ENCODE assay signal across 8 cellular contexts in the genomic region with DNA sequence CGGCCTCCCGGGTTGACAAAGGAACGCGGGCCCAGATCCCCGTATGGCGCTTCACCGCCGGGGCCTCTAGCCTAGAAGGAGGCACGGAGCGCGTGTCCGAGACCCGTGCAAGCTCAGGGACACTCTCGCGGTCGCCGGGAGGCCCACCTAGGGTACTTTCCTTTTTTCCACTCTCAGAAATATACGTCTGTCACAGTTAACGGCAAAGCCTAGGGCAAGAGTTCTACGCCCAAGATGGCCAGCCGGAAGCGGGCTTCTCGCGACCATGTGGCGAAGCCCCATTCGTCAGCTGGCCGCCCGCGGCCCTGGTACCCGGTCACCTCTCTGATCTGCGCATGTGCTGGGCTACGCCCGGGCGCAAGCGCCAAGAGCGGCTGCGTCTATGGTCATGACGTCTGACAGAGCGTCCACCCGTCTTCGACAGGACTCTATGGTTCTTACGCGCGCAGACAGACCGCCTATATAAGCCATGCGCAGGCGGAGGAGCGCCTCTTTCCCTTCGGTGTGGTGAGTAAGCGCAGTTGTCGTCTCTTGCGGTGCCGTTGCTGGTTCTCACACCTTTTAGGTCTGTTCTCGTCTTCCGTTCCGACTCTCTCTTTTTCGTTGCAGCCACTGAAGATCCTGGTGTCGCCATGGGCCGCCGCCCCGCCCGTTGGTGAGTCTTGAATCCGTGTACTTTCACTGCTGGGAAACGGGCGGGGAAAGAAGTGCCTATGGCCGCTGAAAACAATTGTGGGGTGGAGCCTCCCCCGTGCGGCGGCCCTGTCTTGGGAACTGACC. TPM values are rescaled to one million over a fixed set of nuclear protein-coding genes. Genes with fewer than 3 reads are reported as not detected.
A peak's percentile ranks its signal among the peaks of the same experiment; 100 is the strongest.
DNase-seq lines count a peak whose midpoint lies in the region; ATAC-seq and TF ChIP-seq lines count a peak whose summit lies in the region.

A gene (plus strand): TSS at position 490 of the 780 bp plus-strand sequence. CDS start 143 bp downstream, at position 633.

- H3K27me3 Mint-ChIP-seq in activated T-helper 2 cell treated with anti-CD3 and anti-CD28 coated beads, Interferon-gamma antibody, Interleukin-2, Interleukin-4, amounts not matched to agents 10 μg/mL and 5 μg/mL and 100 μg/mL, durations not matched to agents 14 hours and 24 hours and 36 hours (ENCODE audit: low read depth), result no peaks in the 10 kb centered on the region
- H3K27me3 Mint-ChIP-seq in naive thymus-derived CD4-positive, alpha-beta T cell, result peaks cover 0 to 5% (median 0%) of the 10 kb centered on the region in 5 donors
- H3K27me3 Mint-ChIP-seq in stimulated activated memory B cell treated with anti-CD40 and anti-IgM and Interleukin-4, amounts not matched to agents 10 μg/mL and 1 μg/mL and 100 μg/mL, for 72 hours, result no peaks in the 10 kb centered on the region

- H3K4me1 Mint-ChIP-seq in activated T-helper 2 cell treated with anti-CD3 and anti-CD28 coated beads, Interferon-gamma antibody, Interleukin-2, Interleukin-4, amounts not matched to agents 10 μg/mL and 5 μg/mL and 100 μg/mL, durations not matched to agents 14 hours and 24 hours and 36 hours (ENCODE audit: low read depth), result peaks cover 5% of the 10 kb centered on the region
- peaks cover 6 to 22% (median 14%) of the 10 kb centered on the region in 7 donors for H3K4me1 Mint-ChIP-seq in naive thymus-derived CD4-positive, alpha-beta T cell
- peaks cover 14% of the 10 kb centered on the region for H3K4me1 Mint-ChIP-seq in stimulated activated memory B cell treated with anti-CD40 and anti-IgM and Interleukin-4, amounts not matched to agents 10 μg/mL and 1 μg/mL and 100 μg/mL, for 72 hours

- H3K36me3 ChIP-seq in H7 (replicated peaks; ENCODE audit: control insufficient read depth, insufficient read depth, low read length), result peaks cover 14% of the 10 kb centered on the region
- H3K36me3 ChIP-seq in fibroblast of lung (ENCODE audit: control insufficient read depth, insufficient read depth, low read length), result peaks cover 4% of the 10 kb centered on the region
- H3K36me3 ChIP-seq in naive thymus-derived CD4-positive, alpha-beta T cell (ENCODE audit: control insufficient read depth in 2 of 3, insufficient read depth in 3 of 3, low read length in 3 of 3), result peaks cover 7 to 23% (median 11%) of the 10 kb centered on the region in 3 experiments

- no peaks in the 10 kb centered on the region for H3K4me1 ChIP-seq in fibroblast of lung (ENCODE audit: control insufficient read depth, extremely low read depth, insufficient read depth, low read length)
- H3K4me1 ChIP-seq in naive thymus-derived CD4-positive, alpha-beta T cell (ENCODE audit: control insufficient read depth in 2 of 2, insufficient read depth in 2 of 2, low read length in 2 of 2), result peaks cover 10 to 14% of the 10 kb centered on the region in 2 donors

- POLR2A ChIA-PET in naive thymus-derived CD4-positive, alpha-beta T cell (lab: Charles Lee), result interaction anchor here (0.6 to 6.8 kb wide), 38 partner anchors 10 to 427 kb away, joined by 3 to 77 read pairs (median 6); a partner anchor contains a TSS

- H3K79me2 ChIP-seq in fibroblast of lung (ENCODE audit: control insufficient read depth, insufficient read depth, low read length), result peaks cover 20% of the 10 kb centered on the region

- ATAC-seq in naive thymus-derived CD4-positive, alpha-beta T cell, result peak; percentile 90
- ATAC-seq in stimulated activated memory B cell treated with anti-CD40 and anti-IgM and Interleukin-4, amounts not matched to agents 10 μg/mL and 1 μg/mL and 100 μg/mL, for 72 hours, result peak; percentile 92

- TF ChIP-seq CTCF in fibroblast of lung (conservative IDR thresholded peaks at IDR 0.05 in 1 of 2, IDR thresholded peaks at IDR 0.05 in 1 of 2; ENCODE audit: low read depth in 1 of 2, low read length in 2 of 2), result no peak

- TF ChIP-seq POLR2A in Raji (IDR thresholded peaks at IDR 0.05; ENCODE audit: insufficient read depth, low read depth, low read length), result peak; percentile 94

- DNase-seq in ELF-1 (ENCODE audit: low read depth, low spot score), result peak; percentile 99
- DNase-seq in H7, result peak; percentile 97
- peak; percentile 98 for DNase-seq in M059J (ENCODE audit: low read depth)
- DNase-seq in activated T-helper 2 cell treated with anti-CD3 and anti-CD28 coated beads, Interferon-gamma antibody, Interleukin-2, Interleukin-4, amounts not matched to agents 10 μg/mL and 5 μg/mL and 100 μg/mL, durations not matched to agents 14 hours and 24 hours and 36 hours (ENCODE audit: low spot score), result peak; percentile 93
- DNase-seq in fibroblast of lung (ENCODE audit: low read depth in 2 of 2), result peak; percentile 95 to 98
- peak; percentile 67 to 90 (median 86) for DNase-seq in naive thymus-derived CD4-positive, alpha-beta T cell

- H3K4me3 ChIP-seq in H7 (ENCODE audit: insufficient read depth, low read depth, low read length) (peak within 1 kb of the TSS; percentile 63), fibroblast of lung (replicated peaks in 1 of 4; ENCODE audit: control extremely low read depth in 1 of 4, insufficient read depth in 1 of 4, low read depth in 3 of 4, low read length in 4 of 4) (peak within 1 kb of the TSS; percentile 61 to 96 (median 72))
- peak within 1 kb of the TSS; percentile 95 for H3K4me3 ChIP-seq in naive thymus-derived CD4-positive, alpha-beta T cell (ENCODE audit: low read length)

- H3K36me3 Mint-ChIP-seq in activated T-helper 2 cell treated with anti-CD3 and anti-CD28 coated beads, Interferon-gamma antibody, Interleukin-2, Interleukin-4, amounts not matched to agents 10 μg/mL and 5 μg/mL and 100 μg/mL, durations not matched to agents 14 hours and 24 hours and 36 hours (ENCODE audit: low read depth), result peaks cover 36% of the 10 kb centered on the region
- H3K36me3 Mint-ChIP-seq in naive thymus-derived CD4-positive, alpha-beta T cell, result peaks cover 3 to 20% (median 16%) of the 10 kb centered on the region in 5 donors
- peaks cover 21% of the 10 kb centered on the region for H3K36me3 Mint-ChIP-seq in stimulated activated memory B cell treated with anti-CD40 and anti-IgM and Interleukin-4, amounts not matched to agents 10 μg/mL and 1 μg/mL and 100 μg/mL, for 72 hours

- no peaks in the 10 kb centered on the region for H4K20me1 ChIP-seq in fibroblast of lung (ENCODE audit: control insufficient read depth, extremely low read depth, insufficient read depth, low read length)

- intact Hi-C loops in activated T-helper 2 cell treated with anti-CD3 and anti-CD28 coated beads, Interferon-gamma antibody, Interleukin-2, Interleukin-4, amounts not matched to agents 10 μg/mL and 5 μg/mL and 100 μg/mL, durations not matched to agents 14 hours and 24 hours and 36 hours (cut with micrococcal nuclease), result loop anchor here (5.0 kb wide), 1 partner anchor 39 kb away; a partner anchor contains a TSS
- intact Hi-C loops in naive thymus-derived CD4-positive, alpha-beta T cell (cut with micrococcal nuclease), result loop anchor here (5.0 to 10.0 kb wide), 5 partner anchors 39 to 627 kb away; a partner anchor contains a TSS

- H3K27ac Mint-ChIP-seq in activated T-helper 2 cell treated with anti-CD3 and anti-CD28 coated beads, Interferon-gamma antibody, Interleukin-2, Interleukin-4, amounts not matched to agents 10 μg/mL and 5 μg/mL and 100 μg/mL, durations not matched to agents 14 hours and 24 hours and 36 hours, result peak within 1 kb of the TSS; percentile 100
- peak within 1 kb of the TSS; percentile 97 to 100 (median 99) for H3K27ac Mint-ChIP-seq in naive thymus-derived CD4-positive, alpha-beta T cell
- peak within 1 kb of the TSS; percentile 100 for H3K27ac Mint-ChIP-seq in stimulated activated memory B cell treated with anti-CD40 and anti-IgM and Interleukin-4, amounts not matched to agents 10 μg/mL and 1 μg/mL and 100 μg/mL, for 72 hours

- H3K4me2 ChIP-seq in fibroblast of lung (ENCODE audit: extremely low read depth, insufficient read depth, low read length), result peak within 1 kb of the TSS; percentile 88

- CTCF ChIA-PET in naive thymus-derived CD4-positive, alpha-beta T cell (lab: Charles Lee), result interaction anchor here (1.2 to 1.8 kb wide), 3 partner anchors 25 to 138 kb away, joined by 3 to 4 read pairs (median 4); a partner anchor contains a TSS

- peak within 1 kb of the TSS; percentile 100 for H3K4me3 Mint-ChIP-seq in activated T-helper 2 cell treated with anti-CD3 and anti-CD28 coated beads, Interferon-gamma antibody, Interleukin-2, Interleukin-4, amounts not matched to agents 10 μg/mL and 5 μg/mL and 100 μg/mL, durations not matched to agents 14 hours and 24 hours and 36 hours (ENCODE audit: low read depth)
- H3K4me3 Mint-ChIP-seq in naive thymus-derived CD4-positive, alpha-beta T cell, result peak within 1 kb of the TSS; percentile 93 to 100 (median 98)
- H3K4me3 Mint-ChIP-seq in stimulated activated memory B cell treated with anti-CD40 and anti-IgM and Interleukin-4, amounts not matched to agents 10 μg/mL and 1 μg/mL and 100 μg/mL, for 72 hours, result peak within 1 kb of the TSS; percentile 99

- peak within 1 kb of the TSS; percentile 90 for H3K9ac ChIP-seq in fibroblast of lung (ENCODE audit: insufficient read depth, low read length)

- no peak within 1 kb of the TSS for H2AFZ ChIP-seq in fibroblast of lung (ENCODE audit: low read length)

- H3K27me3 ChIP-seq in H7 (ENCODE audit: control insufficient read depth, insufficient read depth, low read length), result no peaks in the 10 kb centered on the region
- H3K27me3 ChIP-seq in fibroblast of lung (ENCODE audit: control insufficient read depth, insufficient read depth, low read length), result no peaks in the 10 kb centered on the region
- no peaks in the 10 kb centered on the region for H3K27me3 ChIP-seq in naive thymus-derived CD4-positive, alpha-beta T cell (ENCODE audit: control insufficient read depth in 2 of 2, insufficient read depth in 2 of 2, low read length in 2 of 2)

- H3K27ac ChIP-seq in fibroblast of lung (ENCODE audit: insufficient read depth, low read length), result peak within 1 kb of the TSS; percentile 98
- peak within 1 kb of the TSS; percentile 97 for H3K27ac ChIP-seq in naive thymus-derived CD4-positive, alpha-beta T cell (ENCODE audit: low read depth, low read length)

- no peaks in the 10 kb centered on the region for H3K9me3 Mint-ChIP-seq in activated T-helper 2 cell treated with anti-CD3 and anti-CD28 coated beads, Interferon-gamma antibody, Interleukin-2, Interleukin-4, amounts not matched to agents 10 μg/mL and 5 μg/mL and 100 μg/mL, durations not matched to agents 14 hours and 24 hours and 36 hours
- H3K9me3 Mint-ChIP-seq in naive thymus-derived CD4-positive, alpha-beta T cell, result peaks cover 0 to 11% (median 0%) of the 10 kb centered on the region in 11 donors
- no peaks in the 10 kb centered on the region for H3K9me3 Mint-ChIP-seq in stimulated activated memory B cell treated with anti-CD40 and anti-IgM and Interleukin-4, amounts not matched to agents 10 μg/mL and 1 μg/mL and 100 μg/mL, for 72 hours

- no peaks in the 10 kb centered on the region for H3K9me3 ChIP-seq in fibroblast of lung (ENCODE audit: control insufficient read depth, insufficient read depth, low read depth, low read length)
- no peaks in the 10 kb centered on the region for H3K9me3 ChIP-seq in naive thymus-derived CD4-positive, alpha-beta T cell (ENCODE audit: control insufficient read depth in 2 of 3, low read length in 3 of 3)

RNA-seq across cellular contexts. Expression of the gene that starts here (rescaled TPM):
- 4,112 and 4,296 TPM in 2 replicates for total RNA-seq in H7 (2014; rRNA removed; shearing (Covaris generic))
- 3,989 and 5,487 TPM in 2 replicates for total RNA-seq in M059J (2014; rRNA removed; shearing (Covaris generic))
- 2,692 and 2,787 TPM in 2 replicates for total RNA-seq in activated T-helper 2 cell treated with anti-CD3 and anti-CD28 coated beads, Interferon-gamma antibody, Interleukin-2, Interleukin-4, amounts not matched to agents 10 μg/mL and 5 μg/mL and 100 μg/mL, durations not matched to agents 14 hours and 24 hours and 36 hours
- total RNA-seq in fibroblast of lung, result 2,291 and 2,319 TPM in 2 replicates
- polyA plus RNA-seq in fibroblast of lung, result 4,015 and 4,527 TPM in 2 replicates
- polyA plus RNA-seq in fibroblast of lung (2012), result 3,945 and 3,972 TPM in 2 replicates
- 1,736 and 2,258 TPM in 2 replicates for polyA minus RNA-seq in fibroblast of lung (ENCODE audit: low replicate concordance)
- total RNA-seq in naive thymus-derived CD4-positive, alpha-beta T cell, result 1,000 to 10,000 TPM; 2,926 to 5,130 (median 5,063) TPM
- polyA plus RNA-seq in naive thymus-derived CD4-positive, alpha-beta T cell, result 1,000 to 10,000 TPM; 6,302 to 7,439 TPM

Comparison
In these comparisons a context has a peak if more than half of its experiments do, and no peak if none do; other contexts are left out.
1. Peak in every context shown above with its lines: DNase-seq, ATAC-seq, H3K4me3 ChIP-seq and H3K27ac ChIP-seq.